In the genomic region with DNA sequence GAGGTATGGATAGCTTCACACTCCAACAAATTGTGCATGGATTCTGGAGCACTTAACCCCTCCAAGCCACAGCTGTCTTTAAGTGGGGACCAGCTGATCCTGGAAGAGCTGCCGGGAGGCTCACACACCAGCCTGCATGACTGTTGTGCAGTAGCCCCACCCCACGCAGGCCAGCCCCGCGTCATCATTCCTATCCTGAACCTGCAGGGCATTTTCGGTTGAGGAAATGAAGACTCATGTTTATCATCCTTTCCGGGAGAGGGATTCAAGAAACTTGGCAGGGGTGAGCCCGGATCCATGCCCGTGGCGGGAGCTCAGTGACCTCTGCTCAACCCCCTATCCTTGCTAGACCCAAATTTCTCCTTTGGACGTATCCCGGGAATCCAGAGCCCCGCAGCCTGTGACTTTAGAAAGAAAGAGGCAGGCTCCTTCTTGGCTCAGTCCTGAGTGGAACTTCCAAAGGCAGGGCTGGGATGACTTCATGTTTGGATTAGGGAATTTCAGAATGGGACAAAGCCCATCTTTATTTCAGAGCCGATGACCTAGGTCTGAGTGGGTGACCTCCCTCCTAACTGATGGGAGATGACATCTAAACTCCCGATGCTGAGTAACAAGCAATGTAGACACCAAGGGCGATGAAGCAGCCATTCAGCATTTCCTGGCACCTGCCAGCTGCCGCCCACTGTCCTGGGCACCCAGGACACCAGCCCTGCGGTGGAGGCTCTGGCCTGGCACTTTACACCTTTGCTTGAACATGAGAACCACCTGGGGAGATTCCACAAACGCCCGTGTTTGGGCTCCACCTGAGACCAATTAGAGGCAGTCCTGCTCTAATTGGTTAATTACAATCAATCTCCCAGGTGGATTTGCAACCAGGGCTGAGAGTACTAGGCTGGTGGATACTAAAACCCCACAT, we compare ENCODE assay signal across 11 cellular contexts. TPM values are rescaled to one million over a fixed set of nuclear protein-coding genes. Genes with fewer than 3 reads are reported as not detected.
A peak's percentile ranks its signal among the peaks of the same experiment; 100 is the strongest.
DNase-seq lines count a peak whose midpoint lies in the region; ATAC-seq, FAIRE-seq and TF ChIP-seq lines count a peak whose summit lies in the region.
"Had no signal": no experiment of that assay in that cellular context is flagged by ENCODE, and none has a peak within 500 bp of the region (broad histone marks: within the 10 kb centered on the region; RNA-seq: fewer than 3 reads in every experiment).

No MANE protein-coding gene starts in this region.

- H3K4me3 ChIP-seq in AG04450 (ENCODE audit: low read depth, low read length) (no peak overlapping the region), H7 (ENCODE audit: insufficient read depth, low read depth, low read length) (no peak overlapping the region), HepG2 (replicated peaks in 1 of 3; ENCODE audit: insufficient read depth in 1 of 3, low read depth in 2 of 3, low read length in 3 of 3) (no peak overlapping the region)

- H3K9ac ChIP-seq in HepG2 (ENCODE audit: insufficient read depth, low read depth, low read length) = no peak overlapping the region

- intact Hi-C loops in HepG2 (cut with micrococcal nuclease; ENCODE audit: unreplicated experiment) = loop anchor here (5.0 kb wide), 2 partner anchors 136 to 181 kb away; no protein-coding TSS in a partner anchor

- H3K27ac ChIP-seq in AG04450 (ENCODE audit: low read depth, low read length) (peak overlapping the region; percentile 31), HepG2 (ENCODE audit: extremely low read length, insufficient read depth, low read length) (no peak overlapping the region)

- TF ChIP-seq CTCF in AG04450 (IDR thresholded peaks at IDR 0.05; ENCODE audit: low read depth, low read length) (no peak), HepG2 (CRISPR knock-in tag; IDR thresholded peaks at IDR 0.05) (no peak)

- no peak overlapping the region for H2AFZ ChIP-seq in HepG2 (ENCODE audit: low read length)

- no peak for FAIRE-seq in HepG2 (lab: Jason Lieb, UNC)

- peak overlapping the region; percentile 16; the same call in 1 of the 2 replicates for H3K4me2 ChIP-seq in HepG2 (ENCODE audit: low read depth, low read length)

- DNase-seq in AG04450 (ENCODE audit: low read depth, low spot score) (peak; percentile 3), H7 (peak; percentile 32), T47D (ENCODE audit: low read depth in 1 of 2, low spot score in 1 of 2) (peak; percentile 62 to 79), HepG2 (ENCODE audit: low spot score) (peak; percentile 12), occipital lobe (lab: John Stamatoyannopoulos, UW) (no peak), NCI-H526 treated with DMSO at 0.1 percent for 48 hours (lab: John Stamatoyannopoulos, UW) (no peak)
- DNase-seq: NCI-H446; stimulated activated naive B cell treated with anti-CD40 and anti-IgM and Interleukin-4, amounts not matched to agents 10 μg/mL and 1 μg/mL and 100 μg/mL, for 72 hours had no signal

- CTCF ChIA-PET in AG04450 (lab: Charles Lee) (interaction anchor here (0.6 to 3.3 kb wide), 7 partner anchors 12 to 472 kb away, joined by 3 to 46 read pairs (median 4); no protein-coding TSS in a partner anchor), HepG2 (lab: Yijun Ruan, JAX; ENCODE audit: low intra/inter-chr PET ratio, low total read pairs) (interaction anchor here (0.9 kb wide), 1 partner anchor 322 kb away, joined by 3 read pairs; no protein-coding TSS in a partner anchor)

- no peaks in the 10 kb centered on the region for H4K20me1 ChIP-seq in HepG2 (ENCODE audit: insufficient read depth, low read length)

- H3K27me3 ChIP-seq in AG04450 (ENCODE audit: control insufficient read depth, insufficient read depth, low read length) (no peaks in the 10 kb centered on the region), H7 (ENCODE audit: control insufficient read depth, insufficient read depth, low read length) (no peaks in the 10 kb centered on the region), HepG2 (ENCODE audit: control insufficient read depth in 1 of 2, insufficient read depth in 2 of 2, low read length in 2 of 2) (peaks cover 2% of the 10 kb centered on the region in 2 experiments; a peak in 1 of 5 replicates)

- TF ChIP-seq POLR2A in HepG2 (IDR thresholded peaks at IDR 0.05; ENCODE audit: insufficient read depth in 1 of 2, low read depth in 2 of 2, low read length in 2 of 2) = no peak

- H3K4me1 ChIP-seq in HepG2 (ENCODE audit: insufficient read depth, low read length) = peaks cover 32% of the 10 kb centered on the region

- H3K9me3 ChIP-seq in AG04450 (ENCODE audit: control insufficient read depth, insufficient read depth, low read length) (peaks cover 4% of the 10 kb centered on the region), HepG2 (ENCODE audit: low read length) (peaks cover 6% of the 10 kb centered on the region; the same call in 1 of the 2 replicates)

- 21% methylated on average over 18 of the region's 19 CpGs for WGBS in HepG2 (ENCODE audit: low lambda C conversion rate)

- TF ChIP-seq EP300 in HepG2 (IDR thresholded peaks at IDR 0.05; ENCODE audit: low read depth in 2 of 2, low read length in 2 of 2) (no peak), HepG2 (CRISPR knock-in tag; IDR thresholded peaks at IDR 0.05; ENCODE audit: borderline replicate concordance) (no peak)

- in situ Hi-C loops in T47D (cut with HindIII; ENCODE audit: low pct_unique_long_range_greater_than_20kb, low sequenced_read_pairs) = no loop called here
- in situ Hi-C loops in HepG2 (cut with HindIII; ENCODE audit: extremely low pct_ligation_motif_present, low pct_unique_long_range_greater_than_20kb) = loop anchor here (5.0 kb wide), 1 partner anchor 321 kb away; no protein-coding TSS in a partner anchor

- POLR2A ChIA-PET in AG04450 (lab: Yijun Ruan, JAX) (no interaction called here), HepG2 (lab: Yijun Ruan, JAX) (no interaction called here)

- ATAC-seq in HepG2 (no peak), GM21526 (IDR thresholded peaks at IDR 0.05; ENCODE audit: low FRiP score, unreplicated experiment) (no peak), GM21515 (IDR thresholded peaks at IDR 0.05; ENCODE audit: unreplicated experiment) (no peak)
- ATAC-seq: activated CD4-positive, CD25-positive, alpha-beta regulatory T cell treated with anti-CD3 and anti-CD28 coated beads, Interleukin-2, amount 50 U/mL, for 24 hours; stimulated activated naive B cell treated with anti-CD40 and anti-IgM and Interleukin-4, amounts not matched to agents 10 μg/mL and 1 μg/mL and 100 μg/mL, for 72 hours had no signal

- TF ChIP-seq RAD21 in HepG2 (CRISPR knock-in tag; IDR thresholded peaks at IDR 0.05) = no peak

- no TSS peak for BruUV-seq in HepG2 (replicated peaks; lab: Mats Ljungman, UMichigan)

- no peaks in the 10 kb centered on the region for H3K79me2 ChIP-seq in HepG2 (ENCODE audit: insufficient read depth, low read length)

- H3K36me3 ChIP-seq in H7 (replicated peaks; ENCODE audit: control insufficient read depth, insufficient read depth, low read length) (no peaks in the 10 kb centered on the region), HepG2 (replicated peaks in 1 of 2; ENCODE audit: control insufficient read depth in 1 of 2, insufficient read depth in 2 of 2, low read length in 2 of 2) (no peaks in the 10 kb centered on the region)

TF ChIP-seq in HepG2, 621 proteins besides CTCF, POLR2A, EP300 and RAD21 (continues in another document):
- no peak for TF ChIP-seq ZEB1 (IDR thresholded peaks at IDR 0.05; ENCODE audit: insufficient replicate concordance, low read depth)
- TF ChIP-seq TEAD3 (CRISPR knock-in tag; optimal IDR thresholded peaks at IDR 0.05; ENCODE audit: borderline replicate concordance) = no peak
- no peak for TF ChIP-seq ZNF782 (CRISPR knock-in tag; IDR thresholded peaks at IDR 0.05; ENCODE audit: borderline replicate concordance)
- TF ChIP-seq JUND (CRISPR knock-in tag; IDR thresholded peaks at IDR 0.05) = no peak
- TF ChIP-seq XRCC5 (optimal IDR thresholded peaks at IDR 0.05; ENCODE audit: low read length) = peak; percentile 17
- TF ChIP-seq ZNF296 (CRISPR knock-in tag; conservative IDR thresholded peaks at IDR 0.05) = no peak
- TF ChIP-seq SNRNP70 (IDR thresholded peaks at IDR 0.05; ENCODE audit: low read depth, low read length) = no peak
- no peak for TF ChIP-seq KDM5B (CRISPR knock-in tag; IDR thresholded peaks at IDR 0.05; ENCODE audit: borderline replicate concordance)
- no peak for TF ChIP-seq RELA (CRISPR knock-in tag; IDR thresholded peaks at IDR 0.05)

RNA-seq across cellular contexts. Expression of gene CMIP, which starts 43.3 kb away (rescaled TPM):
- polyA plus RNA-seq in AG04450 (2011; rRNA removed) (2.7 and 5.5 TPM in 2 replicates), HepG2 (2011; rRNA removed) (18.1 and 22.0 TPM in 2 replicates)
- polyA minus RNA-seq in AG04450 (2011; rRNA and poly(A)+ RNA removed) = 8.3 and 14.3 TPM in 2 replicates
- total RNA-seq in H7 (2014; rRNA removed; shearing (Covaris generic)) = 13.1 and 19.2 TPM in 2 replicates
- total RNA-seq in HepG2 (2016; rRNA removed; fragmentation: Illumina TruSeq; extraction: Trizol) (10.9 and 21.7 TPM in 2 replicates), occipital lobe (22.9 TPM)
- 3.5 and 4.6 TPM in 2 replicates for total RNA-seq in HepG2 (2016; cell fraction: cytosol; rRNA removed; fragmentation: Illumina TruSeq; extraction: Trizol; ENCODE audit: low read depth)
- total RNA-seq in HepG2 (2016; cell fraction: insoluble cytoplasmic fraction; rRNA removed; fragmentation: Illumina TruSeq; extraction: Trizol) = 11.5 and 15.7 TPM in 2 replicates
- 13.0 and 15.9 TPM in 2 replicates for total RNA-seq in HepG2 (2016; cell fraction: membrane; rRNA removed; fragmentation: Illumina TruSeq; extraction: Trizol)
- 23.3 and 29.3 TPM in 2 replicates for total RNA-seq in HepG2 (2016; cell fraction: nucleus; rRNA removed; fragmentation: Illumina TruSeq; extraction: Trizol)
- 17.3 and 20.7 TPM in 2 replicates for polyA plus RNA-seq in HepG2 (2011; cell fraction: cytosol; rRNA removed)
- polyA plus RNA-seq in HepG2 (2011; cell fraction: nucleus; rRNA removed) = 77.4 and 83.2 TPM in 2 replicates
- 74.4 and 83.5 TPM in 2 replicates for polyA plus RNA-seq in HepG2 (2012)
- 3.4 and 3.8 TPM in 2 replicates for polyA plus RNA-seq in HepG2 (2016; cell fraction: cytosol; fragmentation: Illumina TruSeq; extraction: Trizol; ENCODE audit: low read depth)
- 29.7 and 48.6 TPM in 2 replicates for polyA plus RNA-seq in HepG2 (2016; cell fraction: insoluble cytoplasmic fraction; fragmentation: Illumina TruSeq; extraction: Trizol; ENCODE audit: low read depth)
- 14.8 and 16.9 TPM in 2 replicates for polyA plus RNA-seq in HepG2 (2016; cell fraction: membrane; fragmentation: Illumina TruSeq; extraction: Trizol; ENCODE audit: low read depth)
- polyA plus RNA-seq in HepG2 (2016; cell fraction: nucleus; fragmentation: Illumina TruSeq; extraction: Trizol; ENCODE audit: insufficient read depth, low read depth) = 51.1 and 51.2 TPM in 2 replicates
- 16.6 and 71.5 TPM in 2 replicates for polyA minus RNA-seq in HepG2 (2011; rRNA and poly(A)+ RNA removed; ENCODE audit: low replicate concordance)
- 60.8 and 68.8 TPM in 2 replicates for polyA minus RNA-seq in HepG2 (2011; cell fraction: cytosol; rRNA and poly(A)+ RNA removed)
- polyA minus RNA-seq in HepG2 (2011; cell fraction: nucleus; rRNA and poly(A)+ RNA removed) = 61.9 and 63.1 TPM in 2 replicates

Comparison
In these comparisons a context has a peak if more than half of its experiments do, and no peak if none do; other contexts are left out.
1. DNase-seq: peak in AG04450 (single experiment), H7 (single experiment), T47D (2 of 2) and HepG2 (single experiment); none in occipital lobe (single experiment) and NCI-H526 treated with DMSO at 0.1 percent for 48 hours (single experiment).